1 cellular context compared by ENCODE assay signal in the genomic region with DNA sequence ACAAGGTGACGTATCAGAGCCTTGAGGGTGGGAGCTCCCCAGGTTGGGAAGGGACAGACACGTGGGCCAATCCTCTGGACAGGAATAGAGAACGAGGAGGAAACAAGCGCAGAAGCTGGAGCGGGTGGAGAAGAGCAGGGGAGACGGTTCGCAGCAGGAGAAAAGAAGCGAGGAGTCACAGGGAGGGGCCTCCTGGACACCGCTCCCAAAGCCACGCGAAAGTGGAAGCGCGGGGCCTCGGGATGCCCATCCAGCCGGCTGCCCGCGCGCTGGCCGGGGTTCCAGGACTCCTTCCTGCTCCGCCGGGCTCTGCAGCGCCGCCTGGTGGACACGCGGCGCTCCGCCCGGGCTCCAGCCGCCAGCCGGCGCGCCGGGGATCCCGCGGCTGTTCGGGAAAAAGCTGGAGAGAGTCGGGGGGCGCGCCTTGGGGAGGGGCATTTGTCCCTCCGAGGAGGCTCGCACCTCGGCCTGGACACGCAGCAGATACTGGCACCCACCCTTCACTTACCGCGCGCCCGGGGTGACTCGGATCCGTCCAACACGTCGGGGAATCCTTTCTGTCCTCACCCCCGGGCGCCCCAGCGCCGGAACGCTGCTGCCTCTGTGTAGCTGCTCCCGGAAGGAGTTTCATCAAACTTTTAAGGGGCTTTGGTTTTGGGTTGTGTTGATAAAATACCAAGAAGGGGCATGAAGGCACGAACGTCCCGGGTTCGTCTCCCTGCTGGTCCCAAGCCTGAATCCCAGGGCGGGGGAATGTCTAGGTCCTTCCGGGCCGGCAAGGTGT.
TF ChIP-seq lines count a peak whose summit lies in the region.

No MANE protein-coding gene starts in this region.

TF ChIP-seq in SK-N-SH, 30 proteins besides CTCF, POLR2A, EP300 and RAD21 (continued from another document):
- no peak for TF ChIP-seq REST (IDR thresholded peaks at IDR 0.05; ENCODE audit: low read depth, low read length)
- TF ChIP-seq FOSL2 (IDR thresholded peaks at IDR 0.05; ENCODE audit: borderline replicate concordance, low read depth): no peak
- no peak for TF ChIP-seq GATA2 (CRISPR knock-in tag; IDR thresholded peaks at IDR 0.05)
- TF ChIP-seq USF2 (IDR thresholded peaks at IDR 0.05; ENCODE audit: borderline replicate concordance, low read depth, low read length): no peak
- no peak for TF ChIP-seq MEF2A (IDR thresholded peaks at IDR 0.05; ENCODE audit: borderline replicate concordance, low read depth)
